Comparison of ENCODE assay signal across 1 cellular context in genomic region chr5:41869739-41870620, GRCh38.
TF ChIP-seq lines count a peak whose summit lies in the region.

TSS of gene OXCT1 (minus strand) at chr5:41870425. CDS start at chr5:41870358, 67 bp downstream.

TF ChIP-seq in K562, 482 proteins besides CTCF, POLR2A, EP300 and RAD21 (continued from another document and continues in another):
- TF ChIP-seq ARID4B (CRISPR knock-in tag; IDR thresholded peaks at IDR 0.05): peak; percentile 53; the same call in 1 of the 2 replicates
- TF ChIP-seq NR3C1 (CRISPR knock-in tag; IDR thresholded peaks at IDR 0.05): peak; percentile 50; the same call in 1 of the 2 replicates
- TF ChIP-seq FOXP1 (CRISPR knock-in tag; IDR thresholded peaks at IDR 0.05): 0 out of 2 replicates have a peak, but pooled peaks have one; percentile 67
- TF ChIP-seq SIN3B (IDR thresholded peaks at IDR 0.05; ENCODE audit: low read depth): peak; percentile 52; the same call in 1 of the 2 replicates
- peak; percentile 90 for TF ChIP-seq KDM5B (IDR thresholded peaks at IDR 0.05; ENCODE audit: insufficient replicate concordance, low read depth, low read length)
- TF ChIP-seq CXXC5 (CRISPR knock-in tag; IDR thresholded peaks at IDR 0.05): peak; percentile 95
- TF ChIP-seq NONO (IDR thresholded peaks at IDR 0.05; ENCODE audit: low read depth in 2 of 2, low read length in 1 of 2): peak in 1 of 2 experiments; percentile 62; a peak in 1 of 4 replicates
- TF ChIP-seq E2F8 (IDR thresholded peaks at IDR 0.05; ENCODE audit: low read depth, partially characterized antibody): no peak
- peak; percentile 82; the same call in 1 of the 2 replicates for TF ChIP-seq PHF8 (IDR thresholded peaks at IDR 0.05; ENCODE audit: borderline replicate concordance, low read length)
- TF ChIP-seq PRDM10 (IDR thresholded peaks at IDR 0.05; ENCODE audit: partially characterized antibody): peak; percentile 35
- TF ChIP-seq NR1H2 (CRISPR knock-in tag; IDR thresholded peaks at IDR 0.05): no peak
- peak; percentile 14; the same call in 1 of the 2 replicates for TF ChIP-seq ZNF24 (IDR thresholded peaks at IDR 0.05)
- TF ChIP-seq MYC (IDR thresholded peaks at IDR 0.05; ENCODE audit: low read depth, low read length): peak; percentile 47
- TF ChIP-seq MYC (CRISPR knock-in tag; IDR thresholded peaks at IDR 0.05; ENCODE audit: borderline replicate concordance, low read depth): no peak
- peak; percentile 89 for TF ChIP-seq CREM (IDR thresholded peaks at IDR 0.05; ENCODE audit: low read depth)
- 0 out of 2 replicates have a peak, but pooled peaks have one; percentile 20 for TF ChIP-seq ETV5 (CRISPR knock-in tag; IDR thresholded peaks at IDR 0.05; ENCODE audit: low read depth)
- peak; percentile 62; the same call in 1 of the 2 replicates for TF ChIP-seq RNF2 (IDR thresholded peaks at IDR 0.05)
- no peak for TF ChIP-seq ELK3 (CRISPR knock-in tag; IDR thresholded peaks at IDR 0.05)
- no peak for TF ChIP-seq PBX2 (CRISPR knock-in tag; IDR thresholded peaks at IDR 0.05; ENCODE audit: low read depth)
- TF ChIP-seq PBX2 (tag; conservative IDR thresholded peaks at IDR 0.05; ENCODE audit: low read depth): no peak
- peak; percentile 64; the same call in 1 of the 2 replicates for TF ChIP-seq PML (IDR thresholded peaks at IDR 0.05; ENCODE audit: low read length)
- peak; percentile 73 for TF ChIP-seq MTA1 (IDR thresholded peaks at IDR 0.05; ENCODE audit: borderline replicate concordance)
- TF ChIP-seq BCOR (IDR thresholded peaks at IDR 0.05): no peak
- peak; percentile 82 for TF ChIP-seq AFF4 (CRISPR knock-in tag; IDR thresholded peaks at IDR 0.05)
- TF ChIP-seq ZBTB12 (CRISPR knock-in tag; IDR thresholded peaks at IDR 0.05): 0 out of 2 replicates have a peak, but pooled peaks have one; percentile 52
- peak in 2 of 3 experiments; percentile 76 to 90 for TF ChIP-seq YY1 (IDR thresholded peaks at IDR 0.05; ENCODE audit: borderline replicate concordance in 1 of 3, control insufficient read depth in 1 of 3, extremely low read depth in 1 of 3, insufficient read depth in 3 of 3, insufficient read length in 1 of 3, insufficient replicate concordance in 2 of 3, low read depth in 1 of 3, low read length in 2 of 3)
- TF ChIP-seq ZBTB1 (CRISPR knock-in tag; IDR thresholded peaks at IDR 0.05; ENCODE audit: borderline replicate concordance, low read depth): peak; percentile 46; the same call in 1 of the 2 replicates
- no peak for TF ChIP-seq MYNN (IDR thresholded peaks at IDR 0.05)
- TF ChIP-seq MYNN (CRISPR knock-in tag; IDR thresholded peaks at IDR 0.05): no peak
- 0 out of 2 replicates have a peak, but pooled peaks have one; percentile 22 for TF ChIP-seq FOXP4 (CRISPR knock-in tag; IDR thresholded peaks at IDR 0.05; ENCODE audit: borderline replicate concordance)
- no peak for TF ChIP-seq ZNF57 (CRISPR knock-in tag; IDR thresholded peaks at IDR 0.05)
- peak; percentile 95 for TF ChIP-seq RBFOX2 (IDR thresholded peaks at IDR 0.05; ENCODE audit: low read depth, low read length)
- TF ChIP-seq NCOA6 (IDR thresholded peaks at IDR 0.05): 0 out of 2 replicates have a peak, but pooled peaks have one; percentile 40
- TF ChIP-seq C11orf30 (IDR thresholded peaks at IDR 0.05; ENCODE audit: low read depth): peak; percentile 57; the same call in 1 of the 2 replicates
- peak; percentile 72 for TF ChIP-seq NFRKB (IDR thresholded peaks at IDR 0.05; ENCODE audit: low read depth)
